ENCODE assay signal across 15 cellular contexts in the genomic region with DNA sequence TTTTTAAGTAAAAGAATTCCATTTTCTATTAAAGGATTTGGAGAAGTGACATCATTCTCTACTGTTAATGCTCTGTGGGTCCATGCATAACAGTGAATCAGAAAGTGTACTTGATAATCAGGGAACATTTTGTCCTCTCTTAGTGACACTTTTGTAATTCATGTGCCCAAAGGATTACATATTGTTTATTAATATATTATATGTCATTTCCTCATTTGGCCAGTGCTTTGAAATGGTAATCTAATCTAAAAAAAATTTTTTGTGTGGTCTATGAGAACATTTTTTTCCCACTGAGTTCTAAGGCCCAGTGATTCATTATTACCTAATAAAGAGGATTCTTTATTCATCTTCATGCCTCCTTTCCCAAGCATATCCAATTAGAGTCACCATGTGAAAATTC.
DNase-seq lines count a peak whose midpoint lies in the region; FAIRE-seq and TF ChIP-seq lines count a peak whose summit lies in the region.
"Had no signal": no experiment of that assay in that cellular context is flagged by ENCODE, and none has a peak within 500 bp of the region (broad histone marks: within the 10 kb centered on the region; RNA-seq: fewer than 3 reads in every experiment).

No MANE protein-coding gene starts in this region.

- H3K4me3 ChIP-seq in ACC112 (ENCODE audit: low read depth, low read length), result no peak overlapping the region
- H3K4me3 ChIP-seq in testis, result no peak overlapping the region
- H3K4me3 ChIP-seq: adrenal gland, SK-N-MC, vagina had no signal

- no peaks in the 10 kb centered on the region for H3K9me3 ChIP-seq in testis
- H3K9me3 ChIP-seq: vagina had no signal

- no peaks in the 10 kb centered on the region for H3K36me3 ChIP-seq in ACC112 (ENCODE audit: insufficient read depth, low read length)
- no peaks in the 10 kb centered on the region for H3K36me3 ChIP-seq in testis (ENCODE audit: low read depth, missing control alignments)
- H3K36me3 ChIP-seq: adrenal gland, vagina had no signal

- no peaks in the 10 kb centered on the region for H3K79me2 ChIP-seq in ACC112 (ENCODE audit: control insufficient read depth, insufficient read depth, low read length, unreplicated experiment)

- H3K27me3 ChIP-seq in ACC112 (ENCODE audit: insufficient read depth, low read length) (no peaks in the 10 kb centered on the region), testis (no peaks in the 10 kb centered on the region)
- H3K27me3 ChIP-seq: adrenal gland, vagina had no signal

- DNase-seq in HT1080 (ENCODE audit: low read depth) (peak; percentile 51), iris pigment epithelial cell (ENCODE audit: low read depth) (peak; percentile 96), GM19238 (ENCODE audit: insufficient read length, low spot score) (no peak), testis (no peak), NCI-H1092 (lab: John Stamatoyannopoulos, UW) (no peak), NCI-H187 (lab: John Stamatoyannopoulos, UW) (no peak)
- DNase-seq: activated T-cell treated with anti-CD3 and anti-CD28 coated beads for 4 hours, adrenal gland, KBM-7, NCI-H2029 treated with DMSO at 0.1 percent for 48 hours had no signal

- peaks cover 39% of the 10 kb centered on the region for H3K4me1 ChIP-seq in ACC112 (ENCODE audit: control insufficient read depth, insufficient read depth, low read length, unreplicated experiment)
- no peaks in the 10 kb centered on the region for H3K4me1 ChIP-seq in testis
- H3K4me1 ChIP-seq: adrenal gland, vagina had no signal

- intact Hi-C loops in testis (cut with DNase I; ENCODE audit: low total_unique reads), result no loop called here

- H2AFZ ChIP-seq in ACC112 (ENCODE audit: low read length, unreplicated experiment), result no peak overlapping the region

- no peak for TF ChIP-seq CTCF in testis (IDR thresholded peaks at IDR 0.05)

- peak; percentile 10 for FAIRE-seq in colon (lab: Jason Lieb, UNC)
- FAIRE-seq: keratinocyte had no signal

- TF ChIP-seq POLR2A in testis (IDR thresholded peaks at IDR 0.05), result no peak

- H3K27ac ChIP-seq in ACC112 (ENCODE audit: low read depth, low read length), result peak overlapping the region; percentile 99
- H3K27ac ChIP-seq in testis, result no peak overlapping the region
- H3K27ac ChIP-seq: adrenal gland, SK-N-MC, vagina had no signal

Comparison
In these comparisons a context has a peak if more than half of its experiments do, and no peak if none do; other contexts are left out.
1. DNase-seq: peak in HT1080 (single experiment) and iris pigment epithelial cell (single experiment); none in GM19238 (single experiment), testis (single experiment), NCI-H1092 (single experiment) and NCI-H187 (0 of 2).